ENCODE assay signal across 1 cellular context in the genomic region with DNA sequence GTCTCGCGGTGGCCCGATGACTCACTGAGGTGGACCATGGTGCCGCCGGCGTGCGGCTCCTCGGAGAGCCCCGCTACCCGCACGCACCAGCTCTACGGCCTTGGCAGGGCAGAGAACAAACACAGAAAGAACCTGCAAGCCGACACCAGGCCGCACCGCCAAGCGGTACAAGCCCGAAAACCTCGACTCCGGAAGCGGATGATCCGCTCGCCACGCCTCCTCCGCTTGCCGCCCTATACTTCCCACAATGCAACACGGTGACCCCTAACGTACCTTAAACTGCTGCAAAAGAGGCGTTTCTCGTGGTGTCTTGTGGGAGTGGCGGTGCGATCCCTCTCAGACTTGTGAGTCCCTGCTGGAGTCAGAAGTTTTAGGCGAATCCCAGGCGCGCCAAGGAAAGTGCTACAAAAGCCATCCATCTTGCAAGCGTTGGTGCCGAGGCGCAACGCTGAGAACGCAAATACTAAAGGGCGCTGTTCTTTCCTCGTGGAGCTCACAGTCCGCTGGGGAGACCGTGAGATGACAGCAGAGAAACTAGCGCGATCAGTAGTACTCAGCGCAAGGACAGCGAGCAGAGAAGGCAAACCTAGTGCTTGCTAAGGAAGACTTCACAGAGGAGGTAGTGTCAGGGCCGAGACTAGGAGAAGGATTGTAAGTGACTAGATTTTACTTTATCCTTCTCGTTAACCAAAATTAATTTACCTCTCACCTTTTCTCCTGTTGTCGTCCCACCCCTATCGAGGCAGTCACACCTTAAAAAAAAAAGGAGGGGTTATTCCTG.
TF ChIP-seq lines count a peak whose summit lies in the region.

A gene (minus strand): TSS at position 200 of the 781 bp plus-strand sequence. CDS start 162 bp downstream, at position 38.

TF ChIP-seq in HepG2, 621 proteins besides CTCF, POLR2A, EP300 and RAD21 (continued from another document and continues in another):
- TF ChIP-seq EED (CRISPR knock-in tag; IDR thresholded peaks at IDR 0.05) (no peak; the same call in none of the 2 replicates), ERF (CRISPR knock-in tag; IDR thresholded peaks at IDR 0.05) (peak; percentile 93; the same call in 1 of the 2 replicates), FOXA1 (IDR thresholded peaks at IDR 0.05) (no peak), FOXA1 (CRISPR knock-in tag; IDR thresholded peaks at IDR 0.05) (peak; percentile 3; the same call in 1 of the 2 replicates), ZNF768 (CRISPR knock-in tag; IDR thresholded peaks at IDR 0.05) (peak; percentile 52; the same call in 1 of the 2 replicates), NCOR1 (IDR thresholded peaks at IDR 0.05; ENCODE audit: borderline replicate concordance, low read length) (no peak), ZNF629 (CRISPR knock-in tag; conservative IDR thresholded peaks at IDR 0.05) (no peak), ZNF501 (CRISPR knock-in tag; IDR thresholded peaks at IDR 0.05) (peak; percentile 64), ZNF253 (CRISPR knock-in tag; IDR thresholded peaks at IDR 0.05; ENCODE audit: borderline replicate concordance) (0 out of 2 replicates have a peak, but pooled peaks have one; percentile 69), MAZ (IDR thresholded peaks at IDR 0.05; ENCODE audit: borderline replicate concordance, low read depth, low read length) (0 out of 2 replicates have a peak, but pooled peaks have one; percentile 16), MAZ (CRISPR knock-in tag; IDR thresholded peaks at IDR 0.05; ENCODE audit: low read depth) (no peak; the same call in 1 of the 2 replicates), HNRNPUL1 (IDR thresholded peaks at IDR 0.05; ENCODE audit: low read depth, low read length) (no peak), NFYC (CRISPR knock-in tag; IDR thresholded peaks at IDR 0.05) (no peak), ESRRA (CRISPR knock-in tag; IDR thresholded peaks at IDR 0.05; ENCODE audit: low read depth) (peak; percentile 82), ZNF746 (CRISPR knock-in tag; IDR thresholded peaks at IDR 0.05) (peak; percentile 51; the same call in 1 of the 2 replicates), POLR2AphosphoS5 (IDR thresholded peaks at IDR 0.05; ENCODE audit: low read depth, low read length) (peak; percentile 97), ZNF230 (CRISPR knock-in tag; IDR thresholded peaks at IDR 0.05) (peak; percentile 53; the same call in 1 of the 2 replicates), FOSL1 (CRISPR knock-in tag; IDR thresholded peaks at IDR 0.05; ENCODE audit: borderline replicate concordance) (peak; percentile 61; the same call in 1 of the 2 replicates), MEIS2 (CRISPR knock-in tag; IDR thresholded peaks at IDR 0.05) (0 out of 2 replicates have a peak, but pooled peaks have one; percentile 19), ZNF614 (CRISPR knock-in tag; IDR thresholded peaks at IDR 0.05; ENCODE audit: borderline replicate concordance) (no peak), TEAD2 (CRISPR knock-in tag; IDR thresholded peaks at IDR 0.05) (no peak), EHMT2 (IDR thresholded peaks at IDR 0.05; ENCODE audit: borderline replicate concordance, low read depth, low read length) (no peak), ZNF737 (CRISPR knock-in tag; IDR thresholded peaks at IDR 0.05; ENCODE audit: borderline replicate concordance) (no peak; the same call in 1 of the 2 replicates), HDAC2 (CRISPR knock-in tag; IDR thresholded peaks at IDR 0.05) (peak; percentile 86), KDM1A (CRISPR knock-in tag; IDR thresholded peaks at IDR 0.05) (no peak), XBP1 (CRISPR knock-in tag; IDR thresholded peaks at IDR 0.05) (no peak), PCBP2 (optimal IDR thresholded peaks at IDR 0.05; ENCODE audit: low read depth, low read length, poor library complexity, severe bottlenecking) (no peak), MAFK (conservative IDR thresholded peaks at IDR 0.05 in 1 of 2, IDR thresholded peaks at IDR 0.05 in 1 of 2; ENCODE audit: low read length in 2 of 2) (no peak), YY1 (IDR thresholded peaks at IDR 0.05; ENCODE audit: insufficient read depth, insufficient replicate concordance, low read depth, low read length) (peak; percentile 65), ZNF292 (CRISPR knock-in tag; IDR thresholded peaks at IDR 0.05; ENCODE audit: borderline replicate concordance, low read depth) (peak; percentile 73; the same call in 1 of the 2 replicates), NFE2L2 (IDR thresholded peaks at IDR 0.05; ENCODE audit: low read length) (no peak), ZNF543 (CRISPR knock-in tag; IDR thresholded peaks at IDR 0.05) (peak; percentile 64; the same call in 1 of the 2 replicates), ZNF567 (CRISPR knock-in tag; IDR thresholded peaks at IDR 0.05; ENCODE audit: borderline replicate concordance) (peak; percentile 88), JUN (CRISPR knock-in tag; IDR thresholded peaks at IDR 0.05) (peak; percentile 77; the same call in 1 of the 2 replicates), ZNF282 (IDR thresholded peaks at IDR 0.05; ENCODE audit: partially characterized antibody) (no peak), ZNF329 (CRISPR knock-in tag; IDR thresholded peaks at IDR 0.05; ENCODE audit: low read depth) (no peak), RBM39 (IDR thresholded peaks at IDR 0.05; ENCODE audit: low read depth, low read length, poor library complexity, severe bottlenecking) (peak; percentile 51), CCAR2 (optimal IDR thresholded peaks at IDR 0.05; ENCODE audit: low read depth, low read length) (no peak), ZNF296 (CRISPR knock-in tag; conservative IDR thresholded peaks at IDR 0.05) (no peak)
- TF ChIP-seq, protein P1, sequence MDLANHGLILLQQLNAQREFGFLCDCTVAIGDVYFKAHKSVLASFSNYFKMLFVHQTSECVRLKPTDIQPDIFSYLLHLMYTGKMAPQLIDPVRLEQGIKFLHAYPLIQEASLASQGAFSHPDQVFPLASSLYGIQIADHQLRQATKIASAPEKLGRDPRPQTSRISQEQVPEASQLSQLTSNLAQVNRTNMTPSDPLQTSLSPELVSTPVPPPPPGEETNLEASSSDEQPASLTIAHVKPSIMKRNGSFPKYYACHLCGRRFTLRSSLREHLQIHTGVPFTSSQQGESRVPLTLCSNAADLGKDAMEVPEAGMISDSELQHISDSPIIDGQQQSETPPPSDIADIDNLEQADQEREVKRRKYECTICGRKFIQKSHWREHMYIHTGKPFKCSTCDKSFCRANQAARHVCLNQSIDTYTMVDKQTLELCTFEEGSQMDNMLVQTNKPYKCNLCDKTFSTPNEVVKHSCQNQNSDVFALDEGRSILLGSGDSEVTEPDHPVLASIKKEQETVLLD (CRISPR knock-in tag; IDR thresholded peaks at IDR 0.05; ENCODE audit: low read depth) = peak; percentile 71
- TF ChIP-seq, protein P2, sequence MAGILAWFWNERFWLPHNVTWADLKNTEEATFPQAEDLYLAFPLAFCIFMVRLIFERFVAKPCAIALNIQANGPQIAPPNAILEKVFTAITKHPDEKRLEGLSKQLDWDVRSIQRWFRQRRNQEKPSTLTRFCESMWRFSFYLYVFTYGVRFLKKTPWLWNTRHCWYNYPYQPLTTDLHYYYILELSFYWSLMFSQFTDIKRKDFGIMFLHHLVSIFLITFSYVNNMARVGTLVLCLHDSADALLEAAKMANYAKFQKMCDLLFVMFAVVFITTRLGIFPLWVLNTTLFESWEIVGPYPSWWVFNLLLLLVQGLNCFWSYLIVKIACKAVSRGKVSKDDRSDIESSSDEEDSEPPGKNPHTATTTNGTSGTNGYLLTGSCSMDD (CRISPR knock-in tag; IDR thresholded peaks at IDR 0.05) = no peak
- TF ChIP-seq, protein P3, sequence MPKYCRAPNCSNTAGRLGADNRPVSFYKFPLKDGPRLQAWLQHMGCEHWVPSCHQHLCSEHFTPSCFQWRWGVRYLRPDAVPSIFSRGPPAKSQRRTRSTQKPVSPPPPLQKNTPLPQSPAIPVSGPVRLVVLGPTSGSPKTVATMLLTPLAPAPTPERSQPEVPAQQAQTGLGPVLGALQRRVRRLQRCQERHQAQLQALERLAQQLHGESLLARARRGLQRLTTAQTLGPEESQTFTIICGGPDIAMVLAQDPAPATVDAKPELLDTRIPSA (CRISPR knock-in tag; IDR thresholded peaks at IDR 0.05; ENCODE audit: borderline replicate concordance) = peak; percentile 47; the same call in 1 of the 2 replicates
- TF ChIP-seq, protein P4, sequence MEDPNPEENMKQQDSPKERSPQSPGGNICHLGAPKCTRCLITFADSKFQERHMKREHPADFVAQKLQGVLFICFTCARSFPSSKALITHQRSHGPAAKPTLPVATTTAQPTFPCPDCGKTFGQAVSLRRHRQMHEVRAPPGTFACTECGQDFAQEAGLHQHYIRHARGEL (CRISPR knock-in tag; IDR thresholded peaks at IDR 0.05) = no peak
- TF ChIP-seq, protein P5, sequence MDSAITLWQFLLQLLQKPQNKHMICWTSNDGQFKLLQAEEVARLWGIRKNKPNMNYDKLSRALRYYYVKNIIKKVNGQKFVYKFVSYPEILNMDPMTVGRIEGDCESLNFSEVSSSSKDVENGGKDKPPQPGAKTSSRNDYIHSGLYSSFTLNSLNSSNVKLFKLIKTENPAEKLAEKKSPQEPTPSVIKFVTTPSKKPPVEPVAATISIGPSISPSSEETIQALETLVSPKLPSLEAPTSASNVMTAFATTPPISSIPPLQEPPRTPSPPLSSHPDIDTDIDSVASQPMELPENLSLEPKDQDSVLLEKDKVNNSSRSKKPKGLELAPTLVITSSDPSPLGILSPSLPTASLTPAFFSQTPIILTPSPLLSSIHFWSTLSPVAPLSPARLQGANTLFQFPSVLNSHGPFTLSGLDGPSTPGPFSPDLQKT (CRISPR knock-in tag; IDR thresholded peaks at IDR 0.05; ENCODE audit: borderline replicate concordance) = no peak
- TF ChIP-seq, protein P6, sequence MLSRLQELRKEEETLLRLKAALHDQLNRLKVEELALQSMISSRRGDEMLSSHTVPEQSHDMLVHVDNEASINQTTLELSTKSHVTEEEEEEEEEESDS (CRISPR knock-in tag; IDR thresholded peaks at IDR 0.05; ENCODE audit: borderline replicate concordance) = no peak
- TF ChIP-seq, protein P7, sequence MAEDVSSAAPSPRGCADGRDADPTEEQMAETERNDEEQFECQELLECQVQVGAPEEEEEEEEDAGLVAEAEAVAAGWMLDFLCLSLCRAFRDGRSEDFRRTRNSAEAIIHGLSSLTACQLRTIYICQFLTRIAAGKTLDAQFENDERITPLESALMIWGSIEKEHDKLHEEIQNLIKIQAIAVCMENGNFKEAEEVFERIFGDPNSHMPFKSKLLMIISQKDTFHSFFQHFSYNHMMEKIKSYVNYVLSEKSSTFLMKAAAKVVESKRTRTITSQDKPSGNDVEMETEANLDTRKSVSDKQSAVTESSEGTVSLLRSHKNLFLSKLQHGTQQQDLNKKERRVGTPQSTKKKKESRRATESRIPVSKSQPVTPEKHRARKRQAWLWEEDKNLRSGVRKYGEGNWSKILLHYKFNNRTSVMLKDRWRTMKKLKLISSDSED (CRISPR knock-in tag; IDR thresholded peaks at IDR 0.05) = no peak; the same call in 1 of the 2 replicates
- TF ChIP-seq, protein P8, sequence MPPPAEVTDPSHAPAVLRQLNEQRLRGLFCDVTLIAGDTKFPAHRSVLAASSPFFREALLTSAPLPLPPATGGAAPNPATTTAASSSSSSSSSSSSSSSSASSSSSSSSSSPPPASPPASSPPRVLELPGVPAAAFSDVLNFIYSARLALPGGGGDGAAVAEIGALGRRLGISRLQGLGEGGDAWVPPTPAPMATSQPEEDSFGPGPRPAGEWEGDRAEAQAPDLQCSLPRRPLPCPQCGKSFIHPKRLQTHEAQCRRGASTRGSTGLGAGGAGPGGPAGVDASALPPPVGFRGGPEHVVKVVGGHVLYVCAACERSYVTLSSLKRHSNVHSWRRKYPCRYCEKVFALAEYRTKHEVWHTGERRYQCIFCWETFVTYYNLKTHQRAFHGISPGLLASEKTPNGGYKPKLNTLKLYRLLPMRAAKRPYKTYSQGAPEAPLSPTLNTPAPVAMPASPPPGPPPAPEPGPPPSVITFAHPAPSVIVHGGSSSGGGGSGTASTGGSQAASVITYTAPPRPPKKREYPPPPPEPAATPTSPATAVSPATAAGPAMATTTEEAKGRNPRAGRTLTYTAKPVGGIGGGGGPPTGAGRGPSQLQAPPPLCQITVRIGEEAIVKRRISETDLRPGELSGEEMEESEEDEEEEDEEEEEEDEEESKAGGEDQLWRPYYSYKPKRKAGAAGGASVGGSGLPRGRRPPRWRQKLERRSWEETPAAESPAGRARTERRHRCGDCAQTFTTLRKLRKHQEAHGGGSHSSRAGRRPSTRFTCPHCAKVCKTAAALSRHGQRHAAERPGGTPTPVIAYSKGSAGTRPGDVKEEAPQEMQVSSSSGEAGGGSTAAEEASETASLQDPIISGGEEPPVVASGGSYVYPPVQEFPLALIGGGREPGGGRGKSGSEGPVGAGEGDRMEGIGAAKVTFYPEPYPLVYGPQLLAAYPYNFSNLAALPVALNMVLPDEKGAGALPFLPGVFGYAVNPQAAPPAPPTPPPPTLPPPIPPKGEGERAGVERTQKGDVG (CRISPR knock-in tag; IDR thresholded peaks at IDR 0.05; ENCODE audit: borderline replicate concordance) = 0 out of 2 replicates have a peak, but pooled peaks have one; percentile 33
- TF ChIP-seq, protein P9, sequence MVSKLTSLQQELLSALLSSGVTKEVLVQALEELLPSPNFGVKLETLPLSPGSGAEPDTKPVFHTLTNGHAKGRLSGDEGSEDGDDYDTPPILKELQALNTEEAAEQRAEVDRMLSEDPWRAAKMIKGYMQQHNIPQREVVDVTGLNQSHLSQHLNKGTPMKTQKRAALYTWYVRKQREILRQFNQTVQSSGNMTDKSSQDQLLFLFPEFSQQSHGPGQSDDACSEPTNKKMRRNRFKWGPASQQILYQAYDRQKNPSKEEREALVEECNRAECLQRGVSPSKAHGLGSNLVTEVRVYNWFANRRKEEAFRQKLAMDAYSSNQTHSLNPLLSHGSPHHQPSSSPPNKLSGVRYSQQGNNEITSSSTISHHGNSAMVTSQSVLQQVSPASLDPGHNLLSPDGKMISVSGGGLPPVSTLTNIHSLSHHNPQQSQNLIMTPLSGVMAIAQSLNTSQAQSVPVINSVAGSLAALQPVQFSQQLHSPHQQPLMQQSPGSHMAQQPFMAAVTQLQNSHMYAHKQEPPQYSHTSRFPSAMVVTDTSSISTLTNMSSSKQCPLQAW (CRISPR knock-in tag; IDR thresholded peaks at IDR 0.05) = peak; percentile 92
- TF ChIP-seq, protein P10, sequence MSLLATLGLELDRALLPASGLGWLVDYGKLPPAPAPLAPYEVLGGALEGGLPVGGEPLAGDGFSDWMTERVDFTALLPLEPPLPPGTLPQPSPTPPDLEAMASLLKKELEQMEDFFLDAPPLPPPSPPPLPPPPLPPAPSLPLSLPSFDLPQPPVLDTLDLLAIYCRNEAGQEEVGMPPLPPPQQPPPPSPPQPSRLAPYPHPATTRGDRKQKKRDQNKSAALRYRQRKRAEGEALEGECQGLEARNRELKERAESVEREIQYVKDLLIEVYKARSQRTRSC (CRISPR knock-in tag; IDR thresholded peaks at IDR 0.05; ENCODE audit: low read depth) = no peak
- TF ChIP-seq, protein P11, sequence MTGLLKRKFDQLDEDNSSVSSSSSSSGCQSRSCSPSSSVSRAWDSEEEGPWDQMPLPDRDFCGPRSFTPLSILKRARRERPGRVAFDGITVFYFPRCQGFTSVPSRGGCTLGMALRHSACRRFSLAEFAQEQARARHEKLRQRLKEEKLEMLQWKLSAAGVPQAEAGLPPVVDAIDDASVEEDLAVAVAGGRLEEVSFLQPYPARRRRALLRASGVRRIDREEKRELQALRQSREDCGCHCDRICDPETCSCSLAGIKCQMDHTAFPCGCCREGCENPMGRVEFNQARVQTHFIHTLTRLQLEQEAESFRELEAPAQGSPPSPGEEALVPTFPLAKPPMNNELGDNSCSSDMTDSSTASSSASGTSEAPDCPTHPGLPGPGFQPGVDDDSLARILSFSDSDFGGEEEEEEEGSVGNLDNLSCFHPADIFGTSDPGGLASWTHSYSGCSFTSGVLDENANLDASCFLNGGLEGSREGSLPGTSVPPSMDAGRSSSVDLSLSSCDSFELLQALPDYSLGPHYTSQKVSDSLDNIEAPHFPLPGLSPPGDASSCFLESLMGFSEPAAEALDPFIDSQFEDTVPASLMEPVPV (CRISPR knock-in tag; IDR thresholded peaks at IDR 0.05) = no peak
